ENCODE assay signal across 1 cellular context in the genomic region with DNA sequence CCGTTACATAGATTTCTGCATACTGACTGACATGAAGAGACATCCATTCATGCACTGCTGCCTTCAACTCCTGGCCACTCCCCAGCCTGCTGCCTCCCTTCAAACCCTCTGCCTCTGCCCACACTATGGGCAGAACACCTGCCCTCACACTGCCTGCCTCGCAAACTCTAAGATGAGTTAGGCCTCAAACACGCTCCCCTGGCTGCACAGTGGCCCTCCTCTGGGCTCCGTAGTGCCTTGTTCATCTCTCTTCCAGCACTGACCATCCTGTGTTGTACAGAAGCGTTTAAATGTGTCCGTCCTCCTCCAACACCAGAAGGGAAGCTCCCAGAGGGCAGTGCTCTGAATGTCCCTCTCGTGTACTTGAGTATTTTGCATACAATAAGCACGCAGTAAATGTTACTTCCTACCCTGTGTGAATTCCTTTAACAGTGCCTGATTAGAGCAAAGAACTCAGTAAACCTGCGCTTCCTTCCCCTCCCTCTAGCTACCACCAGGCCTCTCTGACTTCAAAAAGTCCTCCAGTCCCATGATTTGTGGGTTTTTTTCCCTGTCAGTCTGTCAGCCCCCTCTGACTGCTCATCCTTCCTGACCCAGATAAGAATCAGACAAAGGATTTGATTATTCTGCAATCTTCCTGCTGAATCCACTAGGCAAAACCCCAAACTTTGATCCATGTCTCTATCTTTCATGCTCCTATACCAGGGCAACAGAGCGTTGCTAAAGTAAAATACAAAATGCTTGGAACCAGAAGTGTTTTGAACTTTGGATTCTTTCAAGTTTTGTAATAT.
TF ChIP-seq lines count a peak whose summit lies in the region.

No MANE protein-coding gene starts in this region.

TF ChIP-seq in liver, 16 proteins besides CTCF, POLR2A, EP300 and RAD21:
- TF ChIP-seq HNF4A (conservative IDR thresholded peaks at IDR 0.05) (peak; percentile 81 to 85), RXRA (IDR thresholded peaks at IDR 0.05) (peak in 1 of 2 donors; percentile 49), EGR1 (IDR thresholded peaks at IDR 0.05; ENCODE audit: low read depth in 2 of 2) (no peak), FOXA1 (IDR thresholded peaks at IDR 0.05) (no peak), FOXA2 (IDR thresholded peaks at IDR 0.05) (no peak), JUND (IDR thresholded peaks at IDR 0.05) (no peak), NR2F2 (IDR thresholded peaks at IDR 0.05) (no peak), HNF4G (IDR thresholded peaks at IDR 0.05) (peak; percentile 14), YY1 (IDR thresholded peaks at IDR 0.05) (peak; percentile 49), GABPA (IDR thresholded peaks at IDR 0.05 in 1 of 2, conservative IDR thresholded peaks at IDR 0.05 in 1 of 2) (peak in 1 of 2 donors; percentile 47), TAF1 (conservative IDR thresholded peaks at IDR 0.05) (no peak), SP1 (IDR thresholded peaks at IDR 0.05) (peak; percentile 73)
- TF ChIP-seq, protein P1, sequence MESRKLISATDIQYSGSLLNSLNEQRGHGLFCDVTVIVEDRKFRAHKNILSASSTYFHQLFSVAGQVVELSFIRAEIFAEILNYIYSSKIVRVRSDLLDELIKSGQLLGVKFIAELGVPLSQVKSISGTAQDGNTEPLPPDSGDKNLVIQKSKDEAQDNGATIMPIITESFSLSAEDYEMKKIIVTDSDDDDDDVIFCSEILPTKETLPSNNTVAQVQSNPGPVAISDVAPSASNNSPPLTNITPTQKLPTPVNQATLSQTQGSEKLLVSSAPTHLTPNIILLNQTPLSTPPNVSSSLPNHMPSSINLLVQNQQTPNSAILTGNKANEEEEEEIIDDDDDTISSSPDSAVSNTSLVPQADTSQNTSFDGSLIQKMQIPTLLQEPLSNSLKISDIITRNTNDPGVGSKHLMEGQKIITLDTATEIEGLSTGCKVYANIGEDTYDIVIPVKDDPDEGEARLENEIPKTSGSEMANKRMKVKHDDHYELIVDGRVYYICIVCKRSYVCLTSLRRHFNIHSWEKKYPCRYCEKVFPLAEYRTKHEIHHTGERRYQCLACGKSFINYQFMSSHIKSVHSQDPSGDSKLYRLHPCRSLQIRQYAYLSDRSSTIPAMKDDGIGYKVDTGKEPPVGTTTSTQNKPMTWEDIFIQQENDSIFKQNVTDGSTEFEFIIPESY (IDR thresholded peaks at IDR 0.05), result peak; percentile 35
- TF ChIP-seq, protein P2, sequence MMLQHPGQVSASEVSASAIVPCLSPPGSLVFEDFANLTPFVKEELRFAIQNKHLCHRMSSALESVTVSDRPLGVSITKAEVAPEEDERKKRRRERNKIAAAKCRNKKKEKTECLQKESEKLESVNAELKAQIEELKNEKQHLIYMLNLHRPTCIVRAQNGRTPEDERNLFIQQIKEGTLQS (IDR thresholded peaks at IDR 0.05), result no peak
- TF ChIP-seq, protein P3, sequence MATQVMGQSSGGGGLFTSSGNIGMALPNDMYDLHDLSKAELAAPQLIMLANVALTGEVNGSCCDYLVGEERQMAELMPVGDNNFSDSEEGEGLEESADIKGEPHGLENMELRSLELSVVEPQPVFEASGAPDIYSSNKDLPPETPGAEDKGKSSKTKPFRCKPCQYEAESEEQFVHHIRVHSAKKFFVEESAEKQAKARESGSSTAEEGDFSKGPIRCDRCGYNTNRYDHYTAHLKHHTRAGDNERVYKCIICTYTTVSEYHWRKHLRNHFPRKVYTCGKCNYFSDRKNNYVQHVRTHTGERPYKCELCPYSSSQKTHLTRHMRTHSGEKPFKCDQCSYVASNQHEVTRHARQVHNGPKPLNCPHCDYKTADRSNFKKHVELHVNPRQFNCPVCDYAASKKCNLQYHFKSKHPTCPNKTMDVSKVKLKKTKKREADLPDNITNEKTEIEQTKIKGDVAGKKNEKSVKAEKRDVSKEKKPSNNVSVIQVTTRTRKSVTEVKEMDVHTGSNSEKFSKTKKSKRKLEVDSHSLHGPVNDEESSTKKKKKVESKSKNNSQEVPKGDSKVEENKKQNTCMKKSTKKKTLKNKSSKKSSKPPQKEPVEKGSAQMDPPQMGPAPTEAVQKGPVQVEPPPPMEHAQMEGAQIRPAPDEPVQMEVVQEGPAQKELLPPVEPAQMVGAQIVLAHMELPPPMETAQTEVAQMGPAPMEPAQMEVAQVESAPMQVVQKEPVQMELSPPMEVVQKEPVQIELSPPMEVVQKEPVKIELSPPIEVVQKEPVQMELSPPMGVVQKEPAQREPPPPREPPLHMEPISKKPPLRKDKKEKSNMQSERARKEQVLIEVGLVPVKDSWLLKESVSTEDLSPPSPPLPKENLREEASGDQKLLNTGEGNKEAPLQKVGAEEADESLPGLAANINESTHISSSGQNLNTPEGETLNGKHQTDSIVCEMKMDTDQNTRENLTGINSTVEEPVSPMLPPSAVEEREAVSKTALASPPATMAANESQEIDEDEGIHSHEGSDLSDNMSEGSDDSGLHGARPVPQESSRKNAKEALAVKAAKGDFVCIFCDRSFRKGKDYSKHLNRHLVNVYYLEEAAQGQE (IDR thresholded peaks at IDR 0.05), result peak; percentile 17
- TF ChIP-seq, protein P4, sequence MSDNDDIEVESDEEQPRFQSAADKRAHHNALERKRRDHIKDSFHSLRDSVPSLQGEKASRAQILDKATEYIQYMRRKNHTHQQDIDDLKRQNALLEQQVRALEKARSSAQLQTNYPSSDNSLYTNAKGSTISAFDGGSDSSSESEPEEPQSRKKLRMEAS (IDR thresholded peaks at IDR 0.05), result no peak
TF ChIP-seq in liver: peak in this region for 8.
